In genomic region chr7:152522551-152522950, GRCh38 we compare ENCODE assay signal across 10 cellular contexts.
A peak's percentile ranks its signal among the peaks of the same experiment; 100 is the strongest.
DNase-seq lines count a peak whose midpoint lies in the region; ATAC-seq and TF ChIP-seq lines count a peak whose summit lies in the region.
"Had no signal": no experiment of that assay in that cellular context is flagged by ENCODE, and none has a peak within 500 bp of the region (broad histone marks: within the 10 kb centered on the region; RNA-seq: fewer than 3 reads in every experiment).

No MANE protein-coding gene starts in this region.

- no TSS peak for BruUV-seq in IMR-90 (replicated peaks; lab: Mats Ljungman, UMichigan)
- no TSS peak for BruUV-seq in Panc1 (replicated peaks; lab: Mats Ljungman, UMichigan)

- no peak overlapping the region for H2AK9ac ChIP-seq in IMR-90 (replicated peaks; ENCODE audit: low read depth, low read length, poor library complexity)

- no peaks in the 10 kb centered on the region for H4K20me1 ChIP-seq in IMR-90 (ENCODE audit: insufficient read depth, low read length)

- no peak overlapping the region for H4K91ac ChIP-seq in IMR-90 (ENCODE audit: insufficient read depth, low read depth, low read length)

- WGBS in IMR-90 (ENCODE audit: extremely low coverage in 2 of 2, insufficient read length in 1 of 2), 2 experiments: 0% methylated on average over 1 of the region's 6 CpGs; no CpG with 5 or more reads in 1 of the 2 experiments

- H3K4ac ChIP-seq in IMR-90 (ENCODE audit: low read depth, low read length): no peak overlapping the region

- H3K23ac ChIP-seq in IMR-90 (ENCODE audit: low read depth, low read length): no peak overlapping the region

- H3K4me2 ChIP-seq in IMR-90 (ENCODE audit: low read depth, low read length): peak overlapping the region; percentile 70

- peaks cover 5% of the 10 kb centered on the region for H3K9me3 Mint-ChIP-seq in activated CD4-positive, alpha-beta memory T cell treated with anti-CD3 and anti-CD28 coated beads, Interleukin-2, amount 10 ng/mL, durations not matched to agents 7 days and 5 days
- H3K9me3 Mint-ChIP-seq in T-cell: peaks cover 0 to 3% (median 0%) of the 10 kb centered on the region in 3 donors

- H3K9ac ChIP-seq in IMR-90 (ENCODE audit: low read depth, low read length): no peak overlapping the region

- H2BK120ac ChIP-seq in IMR-90 (ENCODE audit: low read depth, low read length): no peak overlapping the region

- H3K9me3 ChIP-seq in IMR-90 (ENCODE audit: control insufficient read depth, insufficient read depth, low read length): peaks cover 3% of the 10 kb centered on the region
- H3K9me3 ChIP-seq in Panc1 (ENCODE audit: control insufficient read depth, insufficient read depth, low read depth, low read length): peaks cover 11% of the 10 kb centered on the region; the same call in 1 of the 2 replicates

- no peak overlapping the region for H2BK5ac ChIP-seq in IMR-90 (ENCODE audit: low read depth, low read length, poor library complexity, severe bottlenecking)

- H2AFZ ChIP-seq in IMR-90 (replicated peaks; ENCODE audit: low read length, poor library complexity): no peak overlapping the region

- no peak overlapping the region for H2AK5ac ChIP-seq in IMR-90 (ENCODE audit: low read depth, low read length)

- H4K5ac ChIP-seq in IMR-90 (ENCODE audit: low read depth, low read length): no peak overlapping the region

- no peak overlapping the region for H3K56ac ChIP-seq in IMR-90 (ENCODE audit: extremely low read depth, insufficient read depth, low read length)

- CTCF ChIA-PET in IMR-90 (lab: Yijun Ruan, JAX): no interaction called here
- CTCF ChIA-PET in Panc1 (lab: Charles Lee): no interaction called here
- CTCF ChIA-PET in activated CD4-positive, alpha-beta memory T cell treated with anti-CD3 and anti-CD28 coated beads, Interleukin-2, amount 10 ng/mL, durations not matched to agents 7 days and 5 days (lab: Charles Lee): interaction anchor here (0.6 kb wide), 1 partner anchor 235 kb away, joined by 3 read pairs; no protein-coding TSS in a partner anchor
- CTCF ChIA-PET in T-cell (lab: Charles Lee): no interaction called here

- H2BK15ac ChIP-seq in IMR-90 (ENCODE audit: low read depth, low read length): no peak overlapping the region

- ATAC-seq in IMR-90 (ENCODE audit: low read depth) (peak; percentile 46; the same call in 1 of the 2 replicates), Panc1 (no peak), T-cell (replicated peaks in 1 of 4) (no peak), GM19397 (IDR thresholded peaks at IDR 0.05; ENCODE audit: unreplicated experiment) (no peak)

- H3K36me3 ChIP-seq in IMR-90 (ENCODE audit: control insufficient read depth, insufficient read depth, low read length): no peaks in the 10 kb centered on the region
- no peaks in the 10 kb centered on the region for H3K36me3 ChIP-seq in Panc1 (ENCODE audit: control insufficient read depth, insufficient read depth, low read length)

- intact Hi-C loops in IMR-90 (cut with micrococcal nuclease) (no loop called here), Panc1 (cut with micrococcal nuclease; ENCODE audit: unreplicated experiment) (no loop called here), head of caudate nucleus (cut with DNase I) (no loop called here)

- TF ChIP-seq RAD21 in IMR-90 (IDR thresholded peaks at IDR 0.05; ENCODE audit: low read length): no peak

- H2BK20ac ChIP-seq in IMR-90 (ENCODE audit: low read depth, low read length): no peak overlapping the region

- H3K27ac Mint-ChIP-seq in activated CD4-positive, alpha-beta memory T cell treated with anti-CD3 and anti-CD28 coated beads, Interleukin-2, amount 10 ng/mL, durations not matched to agents 7 days and 5 days: no peak overlapping the region
- H3K27ac Mint-ChIP-seq in T-cell: no peak overlapping the region

- H3K4me3 Mint-ChIP-seq in activated CD4-positive, alpha-beta memory T cell treated with anti-CD3 and anti-CD28 coated beads, Interleukin-2, amount 10 ng/mL, durations not matched to agents 7 days and 5 days: no peak overlapping the region
- no peak overlapping the region for H3K4me3 Mint-ChIP-seq in T-cell

- in situ Hi-C loops in IMR-90 (cut with MboI; ENCODE audit: low sequenced_read_pairs): no loop called here
- in situ Hi-C loops in Panc1 (cut with HindIII; ENCODE audit: low pct_unique_long_range_greater_than_20kb, low sequenced_read_pairs): no loop called here

- H3K4me3 ChIP-seq in IMR-90 (ENCODE audit: insufficient read depth, low read depth, low read length) (peak overlapping the region; percentile 19), Panc1 (ENCODE audit: low read depth in 2 of 2, low read length in 2 of 2) (peak overlapping the region in 1 of 2 experiments; percentile 23; a peak in 1 of 4 replicates), skeletal muscle cell (ENCODE audit: low read depth, low read length) (peak overlapping the region; percentile 5)

- H3K9me1 ChIP-seq in IMR-90 (ENCODE audit: insufficient read depth, low read length): no peaks in the 10 kb centered on the region

- H3K36me3 Mint-ChIP-seq in activated CD4-positive, alpha-beta memory T cell treated with anti-CD3 and anti-CD28 coated beads, Interleukin-2, amount 10 ng/mL, durations not matched to agents 7 days and 5 days (ENCODE audit: low read depth): no peaks in the 10 kb centered on the region
- no peaks in the 10 kb centered on the region for H3K36me3 Mint-ChIP-seq in T-cell

- TF ChIP-seq POLR2A in IMR-90 (IDR thresholded peaks at IDR 0.05; ENCODE audit: low read depth, low read length): no peak

- POLR2A ChIA-PET in IMR-90 (lab: Charles Lee; ENCODE audit: unreplicated experiment): interaction anchor here (0.6 kb wide), 1 partner anchor 31 kb away, joined by 4 read pairs; no protein-coding TSS in a partner anchor
- POLR2A ChIA-PET in Panc1 (lab: Charles Lee): no interaction called here
- POLR2A ChIA-PET in activated CD4-positive, alpha-beta memory T cell treated with anti-CD3 and anti-CD28 coated beads, Interleukin-2, amount 10 ng/mL, durations not matched to agents 7 days and 5 days (lab: Charles Lee): no interaction called here
- POLR2A ChIA-PET in T-cell (lab: Charles Lee): interaction anchor here in 1 of 2 donors (0.6 kb wide), 1 partner anchor 776 kb away, joined by 4 read pairs; no protein-coding TSS in a partner anchor

- no peaks in the 10 kb centered on the region for H3K27me3 Mint-ChIP-seq in activated CD4-positive, alpha-beta memory T cell treated with anti-CD3 and anti-CD28 coated beads, Interleukin-2, amount 10 ng/mL, durations not matched to agents 7 days and 5 days
- peaks cover 0 to 4% of the 10 kb centered on the region in 2 donors for H3K27me3 Mint-ChIP-seq in T-cell

- H3K79me1 ChIP-seq in IMR-90 (ENCODE audit: low read depth in 1 of 2, low read length in 2 of 2): no peaks in the 10 kb centered on the region

- dilution Hi-C loops in IMR-90 (cut with HindIII; ENCODE audit: low sequenced_read_pairs, unreplicated experiment): no loop called here

- H3K4me1 ChIP-seq in IMR-90 (ENCODE audit: control insufficient read depth, insufficient read depth, low read length): no peaks in the 10 kb centered on the region
- H3K4me1 ChIP-seq in Panc1 (ENCODE audit: control insufficient read depth, insufficient read depth, low read length): peaks cover 13% of the 10 kb centered on the region

- no peaks in the 10 kb centered on the region for H3K27me3 ChIP-seq in IMR-90 (ENCODE audit: control insufficient read depth, insufficient read depth, low read length)
- H3K27me3 ChIP-seq in Panc1 (ENCODE audit: control insufficient read depth, insufficient read depth, low read length): no peaks in the 10 kb centered on the region

- H3K4me1 Mint-ChIP-seq in activated CD4-positive, alpha-beta memory T cell treated with anti-CD3 and anti-CD28 coated beads, Interleukin-2, amount 10 ng/mL, durations not matched to agents 7 days and 5 days: no peaks in the 10 kb centered on the region
- no peaks in the 10 kb centered on the region for H3K4me1 Mint-ChIP-seq in T-cell

- H3K27ac ChIP-seq in IMR-90 (ENCODE audit: insufficient read depth, low read length) (no peak overlapping the region), Panc1 (ENCODE audit: low read length) (peak overlapping the region; percentile 44; the same call in 1 of the 2 replicates)

- H4K8ac ChIP-seq in IMR-90 (ENCODE audit: low read depth in 2 of 2, low read length in 2 of 2): no peak overlapping the region

- TF ChIP-seq CTCF in IMR-90 (conservative IDR thresholded peaks at IDR 0.05; ENCODE audit: low read depth, low read length) (no peak), Panc1 (IDR thresholded peaks at IDR 0.05) (no peak)

- H3K14ac ChIP-seq in IMR-90 (replicated peaks; ENCODE audit: low read depth, low read length): no peak overlapping the region

- H3K18ac ChIP-seq in IMR-90 (ENCODE audit: low read depth, low read length): no peak overlapping the region

- DNase-seq in IMR-90: no peak
- no peak for DNase-seq in Panc1 (ENCODE audit: low read depth, low spot score)
- peak in 38 of 42 donors; percentile 5 to 73 (median 42) for DNase-seq in head of caudate nucleus
- peak; percentile 4 for DNase-seq in skeletal muscle cell (ENCODE audit: low read depth)
- DNase-seq in NCI-H526 treated with DMSO at 0.1 percent for 48 hours (lab: John Stamatoyannopoulos, UW): no peak
- DNase-seq in activated CD4-positive, alpha-beta memory T cell treated with anti-CD3 and anti-CD28 coated beads, Interleukin-2, amount 10 ng/mL, durations not matched to agents 7 days and 5 days: no peak
- DNase-seq in T-cell: no peak
- DNase-seq: activated naive CD4-positive, alpha-beta T cell treated with anti-CD3 and anti-CD28 coated beads, Interleukin-2, amount 50 U/mL, for 16 hours; kidney glomerular epithelial cell had no signal

TF ChIP-seq in IMR-90, 13 proteins besides CTCF, POLR2A, EP300 and RAD21:
- TF ChIP-seq ELK1 (IDR thresholded peaks at IDR 0.05; ENCODE audit: borderline replicate concordance, low read depth, low read length): no peak
- no peak for TF ChIP-seq RCOR1 (IDR thresholded peaks at IDR 0.05; ENCODE audit: insufficient replicate concordance, low read length)
- TF ChIP-seq MXI1 (IDR thresholded peaks at IDR 0.05; ENCODE audit: borderline replicate concordance, low read depth, low read length): no peak
- no peak for TF ChIP-seq BHLHE40 (IDR thresholded peaks at IDR 0.05; ENCODE audit: low read depth, low read length)
- no peak for TF ChIP-seq SMC3 (IDR thresholded peaks at IDR 0.05; ENCODE audit: low read depth, low read length)
- TF ChIP-seq FOS (IDR thresholded peaks at IDR 0.05; ENCODE audit: low read depth, low read length): no peak
- TF ChIP-seq NFE2L2 (IDR thresholded peaks at IDR 0.05; ENCODE audit: low read depth, low read length): no peak
- TF ChIP-seq MAZ (IDR thresholded peaks at IDR 0.05; ENCODE audit: borderline replicate concordance, low read depth, low read length): no peak

Comparison
In these comparisons a context has a peak if more than half of its experiments do, and no peak if none do; other contexts are left out.
1. DNase-seq: peak in head of caudate nucleus (38 of 42) and skeletal muscle cell (single experiment); none in IMR-90 (single experiment), Panc1 (single experiment), NCI-H526 treated with DMSO at 0.1 percent for 48 hours (single experiment), activated CD4-positive, alpha-beta memory T cell treated with anti-CD3 and anti-CD28 coated beads, Interleukin-2, amount 10 ng/mL, durations not matched to agents 7 days and 5 days (single experiment) and T-cell (0 of 34).